10 cellular contexts compared by ENCODE assay signal in genomic region chr2:74003494-74004211, GRCh38. TPM values are rescaled to one million over a fixed set of nuclear protein-coding genes. Genes with fewer than 3 reads are reported as not detected.
A peak's percentile ranks its signal among the peaks of the same experiment; 100 is the strongest.
DNase-seq lines count a peak whose midpoint lies in the region; ATAC-seq and TF ChIP-seq lines count a peak whose summit lies in the region.
"Had no signal": no experiment of that assay in that cellular context is flagged by ENCODE, and none has a peak within 500 bp of the region (broad histone marks: within the 10 kb centered on the region; RNA-seq: fewer than 3 reads in every experiment).

No MANE protein-coding gene starts in this region.

- H3K4me2 ChIP-seq in OCI-LY1 (ENCODE audit: low read length), result peak overlapping the region; percentile 95; the same call in 1 of the 2 replicates
- peak overlapping the region; percentile 75 for H3K4me2 ChIP-seq in fibroblast of lung (ENCODE audit: extremely low read depth, insufficient read depth, low read length)

- no peak for TF ChIP-seq CTCF in OCI-LY1 (IDR thresholded peaks at IDR 0.05; ENCODE audit: low read length)
- TF ChIP-seq CTCF in fibroblast of lung (conservative IDR thresholded peaks at IDR 0.05 in 1 of 2, IDR thresholded peaks at IDR 0.05 in 1 of 2; ENCODE audit: low read depth in 1 of 2, low read length in 2 of 2), result peak in 1 of 2 donors; percentile 12

- peak; percentile 38 for DNase-seq in NCI-H1105 treated with DMSO at 0.1 percent for 48 hours (lab: John Stamatoyannopoulos, UW)
- no peak for DNase-seq in NCI-H1105 (lab: John Stamatoyannopoulos, UW)
- peak; percentile 67 to 81 for DNase-seq in fibroblast of lung (ENCODE audit: low read depth in 2 of 2)
- DNase-seq in putamen (ENCODE audit: low spot score), result peak; percentile 83
- DNase-seq in globus pallidus (ENCODE audit: low spot score), result no peak
- DNase-seq in NK-92 treated with Interleukin-12 subunit alpha and Interleukin-12 subunit beta, amount 100 ng/mL, for 24 hours (lab: John Stamatoyannopoulos, UW), result no peak

- no peak overlapping the region for H3K27ac ChIP-seq in OCI-LY1 (ENCODE audit: low read depth, low read length, poor library complexity, severe bottlenecking)
- peak overlapping the region; percentile 55 for H3K27ac ChIP-seq in fibroblast of lung (ENCODE audit: insufficient read depth, low read length)
- H3K27ac ChIP-seq: SJSA1 had no signal

- no peak overlapping the region for H2AFZ ChIP-seq in OCI-LY1 (ENCODE audit: low read length)
- no peak overlapping the region for H2AFZ ChIP-seq in fibroblast of lung (ENCODE audit: low read length)

- H3K36me3 ChIP-seq in OCI-LY1 (ENCODE audit: insufficient read depth, low read length) (peaks cover 11% of the 10 kb centered on the region), fibroblast of lung (ENCODE audit: control insufficient read depth, insufficient read depth, low read length) (no peaks in the 10 kb centered on the region)
- H3K36me3 ChIP-seq: SJSA1 had no signal

- H3K9me3 ChIP-seq in OCI-LY1 (ENCODE audit: low read length), result no peaks in the 10 kb centered on the region
- H3K9me3 ChIP-seq in fibroblast of lung (ENCODE audit: control insufficient read depth, insufficient read depth, low read depth, low read length), result no peaks in the 10 kb centered on the region
- H3K9me3 ChIP-seq: neutrophil, SJSA1 had no signal

- H3K4me1 ChIP-seq in OCI-LY1 (ENCODE audit: insufficient read depth, low read length, severe bottlenecking) (peaks cover 12% of the 10 kb centered on the region), fibroblast of lung (ENCODE audit: control insufficient read depth, extremely low read depth, insufficient read depth, low read length) (peaks cover 39% of the 10 kb centered on the region)

- no peak overlapping the region for H3K4me3 ChIP-seq in OCI-LY1 (ENCODE audit: low read depth, low read length, poor library complexity, severe bottlenecking)
- H3K4me3 ChIP-seq in fibroblast of lung (replicated peaks in 1 of 4; ENCODE audit: control extremely low read depth in 1 of 4, insufficient read depth in 1 of 4, low read depth in 3 of 4, low read length in 4 of 4), result peak overlapping the region; percentile 21 to 75 (median 60)

- ATAC-seq in GM18873 (IDR thresholded peaks at IDR 0.05; ENCODE audit: low FRiP score, unreplicated experiment), result no peak

- H3K79me2 ChIP-seq in OCI-LY1 (ENCODE audit: insufficient read depth, low read length) (no peaks in the 10 kb centered on the region), fibroblast of lung (ENCODE audit: control insufficient read depth, insufficient read depth, low read length) (peaks cover 9% of the 10 kb centered on the region)

- H3K27me3 ChIP-seq in OCI-LY1 (ENCODE audit: insufficient read depth, low read length) (no peaks in the 10 kb centered on the region), fibroblast of lung (ENCODE audit: control insufficient read depth, insufficient read depth, low read length) (no peaks in the 10 kb centered on the region)
- H3K27me3 ChIP-seq: SJSA1 had no signal

- no peaks in the 10 kb centered on the region for H3K9me2 ChIP-seq in OCI-LY1 (ENCODE audit: low read depth, low read length)

- H3F3A ChIP-seq in OCI-LY1 (ENCODE audit: insufficient read depth, low read length), result no peaks in the 10 kb centered on the region

- H3K9ac ChIP-seq in OCI-LY1 (ENCODE audit: low read length) (no peak overlapping the region), fibroblast of lung (ENCODE audit: insufficient read depth, low read length) (peak overlapping the region; percentile 17)

- H4K20me1 ChIP-seq in OCI-LY1 (ENCODE audit: insufficient read depth, low read length) (no peaks in the 10 kb centered on the region), fibroblast of lung (ENCODE audit: control insufficient read depth, extremely low read depth, insufficient read depth, low read length) (no peaks in the 10 kb centered on the region)

RNA-seq across cellular contexts. Expression of gene TET3, which starts 18.9 kb away (rescaled TPM):
- 2.6 and 3.1 TPM in 2 replicates for total RNA-seq in fibroblast of lung
- 1.6 and 2.1 TPM in 2 replicates for polyA plus RNA-seq in fibroblast of lung
- 1.4 and 2.4 TPM in 2 replicates for polyA plus RNA-seq in fibroblast of lung (2012)
- 8.2 and 10.6 TPM in 2 replicates for polyA minus RNA-seq in fibroblast of lung (ENCODE audit: low replicate concordance)

Comparison
In these comparisons a context has a peak if more than half of its experiments do, and no peak if none do; other contexts are left out.
1. DNase-seq: peak in NCI-H1105 treated with DMSO at 0.1 percent for 48 hours (single experiment), fibroblast of lung (2 of 2) and putamen (single experiment); none in NCI-H1105 (single experiment), globus pallidus (single experiment) and NK-92 treated with Interleukin-12 subunit alpha and Interleukin-12 subunit beta, amount 100 ng/mL, for 24 hours (single experiment).